Comparison of ENCODE assay signal across 8 cellular contexts in genomic region chr14:73755434-73756014, GRCh38. TPM values are rescaled to one million over a fixed set of nuclear protein-coding genes. Genes with fewer than 3 reads are reported as not detected.
DNase-seq lines count a peak whose midpoint lies in the region; ATAC-seq and TF ChIP-seq lines count a peak whose summit lies in the region.

No MANE protein-coding gene starts in this region.

- no peaks in the 10 kb centered on the region for H3K9me3 Mint-ChIP-seq in CD4-positive, CD25-positive, alpha-beta regulatory T cell

- H3K4me3 ChIP-seq in CD4-positive, CD25-positive, alpha-beta regulatory T cell (ENCODE audit: low read depth, low read length), result peak overlapping the region; percentile 42
- no peak overlapping the region for H3K4me3 ChIP-seq in LNCaP clone FGC (ENCODE audit: low read depth, low read length)
- H3K4me3 ChIP-seq in muscle layer of duodenum (ENCODE audit: low read depth in 1 of 2, low read length in 2 of 2), result peak overlapping the region in 1 of 2 donors; percentile 48

- no peaks in the 10 kb centered on the region for H3K9me3 ChIP-seq in CD4-positive, CD25-positive, alpha-beta regulatory T cell (ENCODE audit: control insufficient read depth in 2 of 2, low read length in 2 of 2)
- no peaks in the 10 kb centered on the region for H3K9me3 ChIP-seq in muscle layer of duodenum (ENCODE audit: control insufficient read depth in 1 of 2, low read length in 2 of 2)

- no peaks in the 10 kb centered on the region for H3K36me3 Mint-ChIP-seq in CD4-positive, CD25-positive, alpha-beta regulatory T cell

- H3K4me1 Mint-ChIP-seq in CD4-positive, CD25-positive, alpha-beta regulatory T cell, result peaks cover 40 to 88% (median 73%) of the 10 kb centered on the region in 4 donors

- H3K27me3 ChIP-seq in CD4-positive, CD25-positive, alpha-beta regulatory T cell (ENCODE audit: control insufficient read depth, insufficient read depth, low read length), result no peaks in the 10 kb centered on the region
- H3K27me3 ChIP-seq in muscle layer of duodenum (ENCODE audit: low read depth, low read length), result no peaks in the 10 kb centered on the region

- peaks cover 3% of the 10 kb centered on the region for H3K27me3 Mint-ChIP-seq in CD4-positive, CD25-positive, alpha-beta regulatory T cell

- no peak for ATAC-seq in CD4-positive, CD25-positive, alpha-beta regulatory T cell (ENCODE audit: low read depth in 2 of 2)
- no peak for ATAC-seq in HG03280 (IDR thresholded peaks at IDR 0.05; ENCODE audit: unreplicated experiment)
- no peak for ATAC-seq in GM19463 (IDR thresholded peaks at IDR 0.05; ENCODE audit: unreplicated experiment)

- peaks cover 88% of the 10 kb centered on the region for H3K4me1 ChIP-seq in CD4-positive, CD25-positive, alpha-beta regulatory T cell (ENCODE audit: control insufficient read depth, insufficient read depth, low read length, poor library complexity, severe bottlenecking)
- H3K4me1 ChIP-seq in muscle layer of duodenum (ENCODE audit: control insufficient read depth in 1 of 2, insufficient read depth in 2 of 2, low read length in 2 of 2), result peaks cover 74 to 78% of the 10 kb centered on the region in 2 donors

- no peaks in the 10 kb centered on the region for H3K36me3 ChIP-seq in CD4-positive, CD25-positive, alpha-beta regulatory T cell (ENCODE audit: control insufficient read depth, insufficient read depth, low read length)
- peaks cover 0 to 7% of the 10 kb centered on the region in 2 donors for H3K36me3 ChIP-seq in muscle layer of duodenum (ENCODE audit: control insufficient read depth in 1 of 2, insufficient read depth in 2 of 2, low read length in 2 of 2)

- TF ChIP-seq CTCF in LNCaP clone FGC (IDR thresholded peaks at IDR 0.05; ENCODE audit: control insufficient read depth, extremely low read depth, insufficient read depth), result no peak

- peak overlapping the region; percentile 94 to 98 (median 97) for H3K27ac Mint-ChIP-seq in CD4-positive, CD25-positive, alpha-beta regulatory T cell

- no peak for DNase-seq in CD4-positive, CD25-positive, alpha-beta regulatory T cell
- DNase-seq in LNCaP clone FGC (ENCODE audit: low read depth) (peak; percentile 56), cerebellar cortex (ENCODE audit: low spot score) (peak; percentile 39), NCI-H2196 treated with DMSO at 0.1 percent for 48 hours (lab: John Stamatoyannopoulos, UW; ENCODE audit: unreplicated experiment) (no peak), DMS153 (lab: John Stamatoyannopoulos, UW) (no peak)

- H3K27ac ChIP-seq in CD4-positive, CD25-positive, alpha-beta regulatory T cell (ENCODE audit: insufficient read depth, low read length, poor library complexity, severe bottlenecking), result peak overlapping the region; percentile 90
- H3K27ac ChIP-seq in muscle layer of duodenum (ENCODE audit: low read length), result peak overlapping the region; percentile 94

- H3K4me3 Mint-ChIP-seq in CD4-positive, CD25-positive, alpha-beta regulatory T cell, result peak overlapping the region; percentile 84 to 99 (median 91)

RNA-seq across cellular contexts. Expression of gene PNMA1, which starts 41.3 kb away (rescaled TPM):
- 42.6 TPM for total RNA-seq in CD4-positive, CD25-positive, alpha-beta regulatory T cell
- 10 to 100 TPM; 45.2 to 54.1 (median 51.9) TPM for polyA plus RNA-seq in CD4-positive, CD25-positive, alpha-beta regulatory T cell

Comparison
In these comparisons a context has a peak if more than half of its experiments do, and no peak if none do; other contexts are left out.
1. DNase-seq: peak in LNCaP clone FGC (single experiment) and cerebellar cortex (single experiment); none in CD4-positive, CD25-positive, alpha-beta regulatory T cell (0 of 3), NCI-H2196 treated with DMSO at 0.1 percent for 48 hours (single experiment) and DMS153 (single experiment).